ENCODE assay signal across 20 cellular contexts in the genomic region with DNA sequence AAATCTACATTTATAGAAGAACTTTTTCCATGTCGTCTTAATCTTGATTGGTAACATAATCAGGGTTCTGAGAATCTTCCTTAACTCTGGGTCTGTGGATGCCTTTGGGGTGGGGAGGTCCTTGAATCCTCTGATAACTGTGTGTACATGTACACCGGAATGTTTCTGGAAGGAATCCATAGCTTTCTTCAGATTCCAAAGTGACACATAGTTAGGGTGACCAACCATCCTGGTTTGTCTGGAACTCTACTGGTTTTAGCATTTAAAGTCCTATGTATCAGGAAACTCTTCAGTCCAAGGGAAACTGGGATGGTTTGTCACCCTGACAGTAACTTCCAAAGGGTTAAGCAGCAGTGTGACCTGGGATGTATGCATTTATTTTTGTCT. TPM values are rescaled to one million over a fixed set of nuclear protein-coding genes. Genes with fewer than 3 reads are reported as not detected.
DNase-seq lines count a peak whose midpoint lies in the region; ATAC-seq and TF ChIP-seq lines count a peak whose summit lies in the region.
"Had no signal": no experiment of that assay in that cellular context is flagged by ENCODE, and none has a peak within 500 bp of the region (broad histone marks: within the 10 kb centered on the region; RNA-seq: fewer than 3 reads in every experiment).

No MANE protein-coding gene starts in this region.

- peaks cover 100% of the 10 kb centered on the region for H3K36me3 ChIP-seq in left ventricle myocardium inferior
- peaks cover 0 to 94% of the 10 kb centered on the region in 2 donors for H3K36me3 ChIP-seq in adrenal gland (replicated peaks in 1 of 2)
- H3K36me3 ChIP-seq in lower lobe of right lung: peaks cover 100% of the 10 kb centered on the region
- H3K36me3 ChIP-seq in right lobe of liver: peaks cover 0 to 67% (median 33%) of the 10 kb centered on the region in 4 donors

- H3K4me1 ChIP-seq in left ventricle myocardium inferior (peaks cover 47% of the 10 kb centered on the region), adrenal gland (replicated peaks in 1 of 2) (peaks cover 15 to 33% of the 10 kb centered on the region in 2 donors), lower lobe of right lung (peaks cover 12% of the 10 kb centered on the region), right lobe of liver (peaks cover 0 to 18% (median 0%) of the 10 kb centered on the region in 4 donors)

- ATAC-seq in lower lobe of right lung (no peak), GM18873 (IDR thresholded peaks at IDR 0.05; ENCODE audit: low FRiP score, unreplicated experiment) (no peak), right lobe of liver (no peak)
- ATAC-seq: CD8-positive, alpha-beta T cell; HepG2; PC-3 had no signal

- H3K4me3 ChIP-seq in left ventricle myocardium inferior (no peak overlapping the region), adrenal gland (no peak overlapping the region), lower lobe of right lung (no peak overlapping the region), right lobe of liver (no peak overlapping the region)
- H3K4me3 ChIP-seq: BLaER1 had no signal

- H3K9me3 ChIP-seq in left ventricle myocardium inferior (replicated peaks) (no peaks in the 10 kb centered on the region), adrenal gland (replicated peaks in 1 of 3) (no peaks in the 10 kb centered on the region), lower lobe of right lung (no peaks in the 10 kb centered on the region), right lobe of liver (no peaks in the 10 kb centered on the region)
- H3K9me3 ChIP-seq: BLaER1 had no signal

- 35 to 45% (median 42%) methylated on average over 2 of the region's 2 CpGs for WGBS in adrenal gland, 4 donors
- WGBS in right lobe of liver (ENCODE audit: insufficient coverage, low coverage, low lambda C conversion rate, missing lambda C conversion rate): 67% methylated on average over 2 of the region's 2 CpGs

- TF ChIP-seq POLR2A in adrenal gland (IDR thresholded peaks at IDR 0.05) (no peak), right lobe of liver (IDR thresholded peaks at IDR 0.05) (no peak)

- no peak for TF ChIP-seq CTCF in left ventricle myocardium inferior (IDR thresholded peaks at IDR 0.05; ENCODE audit: borderline replicate concordance)
- TF ChIP-seq CTCF in adrenal gland (IDR thresholded peaks at IDR 0.05): no peak
- TF ChIP-seq CTCF in lower lobe of right lung (IDR thresholded peaks at IDR 0.05): no peak
- no peak for TF ChIP-seq CTCF in right lobe of liver (IDR thresholded peaks at IDR 0.05)

- no peaks in the 10 kb centered on the region for H3K27me3 ChIP-seq in left ventricle myocardium inferior (ENCODE audit: low read depth)
- H3K27me3 ChIP-seq in adrenal gland: no peaks in the 10 kb centered on the region
- H3K27me3 ChIP-seq in lower lobe of right lung (ENCODE audit: low read depth): no peaks in the 10 kb centered on the region
- H3K27me3 ChIP-seq in right lobe of liver: no peaks in the 10 kb centered on the region
- H3K27me3 ChIP-seq: BLaER1 had no signal

- H3K27ac ChIP-seq in left ventricle myocardium inferior (replicated peaks) (peak overlapping the region; percentile 69), adrenal gland (peak overlapping the region in 3 of 5 donors; percentile 60 to 66 (median 62)), lower lobe of right lung (peak overlapping the region; percentile 46), right lobe of liver (no peak overlapping the region)
- H3K27ac ChIP-seq: BLaER1 had no signal

- no peak for DNase-seq in left ventricle myocardium inferior
- no peak for DNase-seq in cardiac septum (ENCODE audit: low spot score)
- DNase-seq in adrenal gland: no peak
- DNase-seq in lower lobe of right lung: no peak
- DNase-seq in SIG-M5 treated with dmso at 0.1 percent for 504 hours (lab: John Stamatoyannopoulos, UW; ENCODE audit: unreplicated experiment): no peak
- no peak for DNase-seq in dedifferentiated amniotic fluid mesenchymal stem cell (ENCODE audit: extremely low spot score)
- DNase-seq in right lobe of liver: no peak
- DNase-seq: Calu3; CD8-positive, alpha-beta T cell; KG1; NCI-H1694 treated with DMSO at 0.1 percent for 48 hours; NCI-H510A; NCI-H774; PC-3; RPMI8226; SHP77 treated with DMSO at 0.1 percent for 48 hours had no signal

- intact Hi-C loops in left ventricle myocardium inferior (cut with micrococcal nuclease): no loop called here
- intact Hi-C loops in cardiac septum (cut with DNase I): loop anchor here (5.0 kb wide), 1 partner anchor 136 kb away; no protein-coding TSS in a partner anchor
- intact Hi-C loops in adrenal gland (cut with DNase I): loop anchor here in 1 of 2 donors (5.0 kb wide), 1 partner anchor 56 kb away; no protein-coding TSS in a partner anchor
- intact Hi-C loops in lower lobe of right lung (cut with DNase I): no loop called here
- intact Hi-C loops in right lobe of liver (cut with DNase I): loop anchor here (5.0 to 10.0 kb wide), 2 partner anchors 54 to 56 kb away; no protein-coding TSS in a partner anchor

RNA-seq across cellular contexts. Expression of gene STRIP1, which starts 16.8 kb away (rescaled TPM):
- 18.1 TPM for total RNA-seq in left ventricle myocardium inferior
- 23.8 TPM for total RNA-seq in cardiac septum
- 10 to 100 TPM; 25.0 to 45.7 (median 33.7) TPM for total RNA-seq in adrenal gland
- polyA plus RNA-seq in adrenal gland: 10 to 100 TPM; 22.3 to 22.5 (median 22.3) TPM
- total RNA-seq in lower lobe of right lung: 36.5 TPM
- 10 to 100 TPM in 5 of 6 experiments, 1 to 10 TPM in 1; 9.9 to 15.5 (median 12.4) TPM for total RNA-seq in right lobe of liver

RNA-seq across cellular contexts. Expression of gene ALX3, which starts 19.2 kb away (rescaled TPM):
- total RNA-seq in left ventricle myocardium inferior (not detected), cardiac septum (0.22 TPM), adrenal gland (not detected), lower lobe of right lung (not detected), right lobe of liver (not detected)
- polyA plus RNA-seq in adrenal gland: under 1 TPM in 1 of 3 donors, not detected in 2; 0.07 TPM
- total RNA-seq: Calu3; CD8-positive, alpha-beta T cell; H1; HepG2; PC-3 had no signal
- polyA plus RNA-seq: HepG2 had no signal

Comparison
In these comparisons a context has a peak if more than half of its experiments do, and no peak if none do; other contexts are left out.
1. intact Hi-C loops: an anchor here in cardiac septum (5.0 kb wide) and right lobe of liver (5.0 to 10.0 kb wide); none called in left ventricle myocardium inferior and lower lobe of right lung.
2. H3K27ac ChIP-seq: peak in left ventricle myocardium inferior (single experiment), adrenal gland (3 of 5) and lower lobe of right lung (single experiment); none in right lobe of liver (0 of 3).